ENCODE assay signal across 8 cellular contexts in the genomic region with DNA sequence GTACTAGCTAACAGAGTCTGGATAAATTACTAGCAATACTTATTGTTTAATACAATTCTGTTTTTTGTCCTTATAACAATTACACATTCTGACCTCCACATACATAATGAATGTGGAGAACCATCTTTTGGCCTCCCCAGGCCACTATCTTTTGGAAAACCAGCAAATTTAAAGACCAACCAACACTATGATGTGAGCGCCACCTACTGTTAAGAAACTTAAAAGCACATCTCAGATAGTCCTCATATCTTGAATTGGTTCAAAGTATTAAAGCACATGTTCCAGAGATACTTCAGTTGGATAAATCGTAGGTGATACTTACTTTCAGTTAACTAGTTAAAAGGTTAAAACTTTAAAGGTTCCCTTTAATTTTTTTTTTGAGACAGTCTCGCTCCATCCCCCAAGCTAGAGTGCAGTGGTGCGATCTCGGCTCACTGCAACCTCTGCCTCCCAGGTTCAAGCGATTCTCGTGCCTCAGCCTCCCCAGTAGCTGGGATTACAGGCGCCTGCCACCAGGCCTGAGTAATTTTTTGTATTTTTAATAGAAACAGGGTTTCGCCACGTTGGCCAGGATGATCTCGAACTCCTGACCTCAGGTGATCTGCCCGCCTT. TPM values are rescaled to one million over a fixed set of nuclear protein-coding genes. Genes with fewer than 3 reads are reported as not detected.
DNase-seq lines count a peak whose midpoint lies in the region; ATAC-seq and TF ChIP-seq lines count a peak whose summit lies in the region.

No MANE protein-coding gene starts in this region.

- no peaks in the 10 kb centered on the region for H3K4me1 ChIP-seq in KMS-11 (ENCODE audit: low read depth, poor library complexity, severe bottlenecking)
- H3K4me1 ChIP-seq in PC-3 (ENCODE audit: insufficient read depth, low read length), result no peaks in the 10 kb centered on the region
- H3K4me1 ChIP-seq in endodermal cell (ENCODE audit: control insufficient read depth, insufficient read depth, low read length), result no peaks in the 10 kb centered on the region
- peaks cover 3% of the 10 kb centered on the region for H3K4me1 ChIP-seq in mucosa of descending colon (ENCODE audit: low read depth)

- intact Hi-C loops in PC-3 (cut with micrococcal nuclease) (loop anchor here (1.0 to 5.0 kb wide), 3 partner anchors 110 to 232 kb away; no protein-coding TSS in a partner anchor), mucosa of descending colon (cut with DNase I, micrococcal nuclease) (loop anchor here (1.0 to 5.0 kb wide), 2 partner anchors 230 to 232 kb away; no protein-coding TSS in a partner anchor)

- POLR2A ChIA-PET in PC-3 (lab: Charles Lee; ENCODE audit: unreplicated experiment), result no interaction called here

- DNase-seq in stimulated activated CD4-positive, alpha-beta T cell treated with anti-CD3 and anti-CD28 coated beads, Interleukin-4, amount 100 ng/mL, for 24 hours, result peak; percentile 21
- no peak for DNase-seq in stimulated activated CD4-positive, alpha-beta T cell treated with anti-CD3 and anti-CD28 coated beads, Interleukin-4, amount 100 ng/mL, for 4 hours
- peak; percentile 78 for DNase-seq in PC-3
- DNase-seq in endodermal cell, result no peak
- peak in 1 of 3 donors; percentile 61 for DNase-seq in mucosa of descending colon
- no peak for DNase-seq in ecto neural progenitor cell (ENCODE audit: low spot score)

- H2AFZ ChIP-seq in KMS-11 (ENCODE audit: low read depth) (no peak overlapping the region), PC-3 (ENCODE audit: low read length) (no peak overlapping the region)

- H3K27me3 ChIP-seq in KMS-11 (ENCODE audit: insufficient read depth, low read depth) (no peaks in the 10 kb centered on the region), PC-3 (ENCODE audit: low read length) (no peaks in the 10 kb centered on the region), endodermal cell (ENCODE audit: control insufficient read depth, insufficient read depth, low read length, poor library complexity, severe bottlenecking) (no peaks in the 10 kb centered on the region)

- H4K20me1 ChIP-seq in KMS-11 (ENCODE audit: insufficient read depth) (no peaks in the 10 kb centered on the region), PC-3 (ENCODE audit: low read length) (no peaks in the 10 kb centered on the region)

- H3K27me3 Mint-ChIP-seq in endodermal cell (ENCODE audit: insufficient read depth), result no peaks in the 10 kb centered on the region

- no peaks in the 10 kb centered on the region for H3K9me3 Mint-ChIP-seq in endodermal cell

- no peak overlapping the region for H3K4me3 ChIP-seq in KMS-11 (IDR thresholded peaks at IDR 0.05; ENCODE audit: insufficient read depth, low read depth, low read length)
- H3K4me3 ChIP-seq in PC-3 (ENCODE audit: low read length), result no peak overlapping the region
- no peak overlapping the region for H3K4me3 ChIP-seq in endodermal cell (ENCODE audit: low read length)
- no peak overlapping the region for H3K4me3 ChIP-seq in mucosa of descending colon

- H3K27ac Mint-ChIP-seq in endodermal cell, result no peak overlapping the region

- H3K36me3 Mint-ChIP-seq in endodermal cell (ENCODE audit: low read depth), result no peaks in the 10 kb centered on the region

- BruUV-seq in PC-3 (replicated peaks; lab: Mats Ljungman, UMichigan), result no TSS peak

- H3F3A ChIP-seq in PC-3 (ENCODE audit: low read length, unreplicated experiment), result no peaks in the 10 kb centered on the region

- H3K4me2 ChIP-seq in KMS-11 (no peak overlapping the region), PC-3 (ENCODE audit: low read length) (no peak overlapping the region)

- WGBS in endodermal cell (ENCODE audit: insufficient coverage in 1 of 2, insufficient read length in 1 of 2), 2 experiments, result 72 to 77% methylated on average over 10 to 12 of the region's 12 CpGs

- peak; percentile 71 for ATAC-seq in PC-3
- ATAC-seq in mucosa of descending colon, result peak; percentile 75
- ATAC-seq in GM21529 (IDR thresholded peaks at IDR 0.05; ENCODE audit: unreplicated experiment), result no peak

- H3K9me3 ChIP-seq in PC-3 (ENCODE audit: low read length), result no peaks in the 10 kb centered on the region
- no peaks in the 10 kb centered on the region for H3K9me3 ChIP-seq in endodermal cell (ENCODE audit: control insufficient read depth, low read length)
- H3K9me3 ChIP-seq in mucosa of descending colon, result no peaks in the 10 kb centered on the region

- H3K9ac ChIP-seq in KMS-11 (no peak overlapping the region), PC-3 (ENCODE audit: low read length) (no peak overlapping the region), endodermal cell (ENCODE audit: extremely low read depth, low read length, poor library complexity, severe bottlenecking) (no peak overlapping the region)

- no peak overlapping the region for H3K27ac ChIP-seq in KMS-11
- H3K27ac ChIP-seq in PC-3 (ENCODE audit: low read length), result no peak overlapping the region
- no peak overlapping the region for H3K27ac ChIP-seq in endodermal cell (ENCODE audit: low read depth, low read length)

- H3K9me2 ChIP-seq in PC-3 (replicated peaks; ENCODE audit: low read length), result no peaks in the 10 kb centered on the region

- no peaks in the 10 kb centered on the region for H3K36me3 ChIP-seq in KMS-11 (ENCODE audit: insufficient read depth)
- no peaks in the 10 kb centered on the region for H3K36me3 ChIP-seq in PC-3 (ENCODE audit: low read depth, low read length)
- no peaks in the 10 kb centered on the region for H3K36me3 ChIP-seq in endodermal cell (ENCODE audit: control insufficient read depth, insufficient read depth, low read length)
- H3K36me3 ChIP-seq in mucosa of descending colon (ENCODE audit: low read depth), result no peaks in the 10 kb centered on the region

- TF ChIP-seq CTCF in KMS-11 (conservative IDR thresholded peaks at IDR 0.05; ENCODE audit: low read depth, low read length), result peak; percentile 88
- peak; percentile 92 for TF ChIP-seq CTCF in PC-3 (conservative IDR thresholded peaks at IDR 0.05; ENCODE audit: low read depth, low read length)
- peak; percentile 89 for TF ChIP-seq CTCF in endodermal cell (conservative IDR thresholded peaks at IDR 0.05)
- peak; percentile 38 for TF ChIP-seq CTCF in mucosa of descending colon (IDR thresholded peaks at IDR 0.05)

- peaks cover 4% of the 10 kb centered on the region for H3K4me1 Mint-ChIP-seq in endodermal cell

- H3K4me3 Mint-ChIP-seq in endodermal cell, result no peak overlapping the region

- CTCF ChIA-PET in PC-3 (lab: Charles Lee), result interaction anchor here (0.6 to 1.0 kb wide), 4 partner anchors 43 to 237 kb away, joined by 3 to 6 read pairs (median 4); no protein-coding TSS in a partner anchor

- H3K79me2 ChIP-seq in KMS-11 (ENCODE audit: insufficient read depth, low read depth) (no peaks in the 10 kb centered on the region), PC-3 (ENCODE audit: low read length) (no peaks in the 10 kb centered on the region)

RNA-seq across cellular contexts. Expression of a gene that starts 29.3 kb away (rescaled TPM):
- total RNA-seq in PC-3 (2014; rRNA removed) (42.6 and 43.8 TPM in 2 replicates), endodermal cell (10 to 100 TPM; 42.5 to 55.8 TPM), mucosa of descending colon (10 to 100 TPM; 21.9 to 27.8 (median 26.5) TPM)
- polyA plus RNA-seq in endodermal cell (2013, experiment 1 of 2), result 56.7 TPM
- 61.8 TPM for polyA plus RNA-seq in endodermal cell (2013, experiment 2 of 2)

Comparison
In these comparisons a context has a peak if more than half of its experiments do, and no peak if none do; other contexts are left out.
1. DNase-seq: peak in stimulated activated CD4-positive, alpha-beta T cell treated with anti-CD3 and anti-CD28 coated beads, Interleukin-4, amount 100 ng/mL, for 24 hours (single experiment) and PC-3 (single experiment); none in stimulated activated CD4-positive, alpha-beta T cell treated with anti-CD3 and anti-CD28 coated beads, Interleukin-4, amount 100 ng/mL, for 4 hours (0 of 2), endodermal cell (single experiment) and ecto neural progenitor cell (single experiment).
2. CTCF ChIP-seq: peak in every context shown above with its lines; median percentile 92 in PC-3; 89 in endodermal cell; 88 in KMS-11; 38 in mucosa of descending colon.